In the genomic region with DNA sequence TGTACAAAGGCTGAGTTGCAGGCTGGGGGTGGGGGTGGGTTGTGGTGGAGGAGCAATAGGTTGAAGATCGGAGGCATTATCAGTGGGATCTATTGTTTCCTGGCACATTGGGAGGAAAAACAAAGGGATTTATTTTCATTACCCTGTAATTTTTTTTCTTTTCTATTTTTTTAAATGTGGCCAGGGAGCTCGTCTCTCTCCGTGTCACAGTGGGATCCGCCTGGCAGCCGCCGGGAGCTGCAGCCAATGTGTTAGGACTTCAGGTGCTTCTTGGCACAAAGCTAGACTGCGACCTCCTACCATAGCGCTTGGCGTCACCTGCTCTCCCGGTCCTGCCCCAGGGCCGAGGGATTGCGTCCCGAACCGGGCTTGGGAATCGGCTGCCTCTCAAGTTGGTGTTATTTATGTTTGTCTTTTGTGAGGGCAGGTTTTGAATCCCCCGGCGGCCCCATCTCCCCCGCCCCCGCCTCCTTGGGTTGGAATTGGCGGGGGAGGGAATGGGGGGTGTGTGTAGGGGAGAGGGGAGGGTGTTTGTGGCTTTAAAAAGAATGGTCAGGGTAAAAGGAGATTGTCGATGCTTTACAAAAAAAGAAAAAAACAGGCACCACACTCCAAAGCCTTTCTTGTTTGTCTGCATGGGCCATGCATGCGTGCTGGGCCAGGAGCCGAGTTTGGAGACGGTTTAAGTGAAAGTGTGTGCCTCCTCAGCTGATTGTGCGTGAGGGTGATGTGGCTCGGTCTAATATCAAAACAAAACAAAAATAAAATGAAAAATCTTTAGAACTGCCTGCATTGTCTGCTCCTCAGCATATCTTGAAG, we compare ENCODE assay signal across 8 cellular contexts. TPM values are rescaled to one million over a fixed set of nuclear protein-coding genes. Genes with fewer than 3 reads are reported as not detected.
A peak's percentile ranks its signal among the peaks of the same experiment; 100 is the strongest.
DNase-seq lines count a peak whose midpoint lies in the region; ATAC-seq and TF ChIP-seq lines count a peak whose summit lies in the region.

No MANE protein-coding gene starts in this region.

- no peaks in the 10 kb centered on the region for H3K9me3 Mint-ChIP-seq in activated CD4-positive, alpha-beta T cell treated with anti-CD3 and anti-CD28 coated beads, Interleukin-2, amount 10 ng/mL, durations not matched to agents 7 days and 5 days
- no peaks in the 10 kb centered on the region for H3K9me3 Mint-ChIP-seq in activated CD4-positive, alpha-beta T cell treated with anti-CD3 and anti-CD28 coated beads for 36 hours (ENCODE audit: low read depth)

- H3K36me3 Mint-ChIP-seq in activated CD4-positive, alpha-beta T cell treated with anti-CD3 and anti-CD28 coated beads, Interleukin-2, amount 10 ng/mL, durations not matched to agents 7 days and 5 days (ENCODE audit: low read depth), result peaks cover 2% of the 10 kb centered on the region
- H3K36me3 Mint-ChIP-seq in activated CD4-positive, alpha-beta T cell treated with anti-CD3 and anti-CD28 coated beads for 36 hours (ENCODE audit: low read depth), result no peaks in the 10 kb centered on the region

- H3K4me1 ChIP-seq in lower lobe of right lung (peaks cover 5% of the 10 kb centered on the region), testis (peaks cover 8% of the 10 kb centered on the region)

- no peak for DNase-seq in activated CD4-positive, alpha-beta T cell treated with anti-CD3 and anti-CD28 coated beads, Interleukin-2, amount 10 ng/mL, durations not matched to agents 7 days and 5 days
- no peak for DNase-seq in activated CD4-positive, alpha-beta T cell treated with anti-CD3 and anti-CD28 coated beads for 36 hours
- DNase-seq in NCI-H526 treated with DMSO at 0.1 percent for 48 hours (lab: John Stamatoyannopoulos, UW) (peak; percentile 82), ecto neural progenitor cell (ENCODE audit: low spot score) (peak; percentile 82), lower lobe of right lung (peak; percentile 61), testis (peak; percentile 72), NOMO-1 treated with DMSO at 0.1 percent for 48 hours (lab: John Stamatoyannopoulos, UW; ENCODE audit: unreplicated experiment) (no peak)

- 1 to 2% methylated on average over 20 to 26 of the region's 26 CpGs for WGBS in testis, 2 donors

- TF ChIP-seq CTCF in lower lobe of right lung (IDR thresholded peaks at IDR 0.05) (no peak), testis (IDR thresholded peaks at IDR 0.05) (no peak)

- no peak for ATAC-seq in activated CD4-positive, alpha-beta T cell treated with anti-CD3 and anti-CD28 coated beads for 36 hours
- ATAC-seq in lower lobe of right lung (peak; percentile 73 to 74), HG02763 (IDR thresholded peaks at IDR 0.05; ENCODE audit: unreplicated experiment) (no peak)

- TF ChIP-seq POLR2A in testis (IDR thresholded peaks at IDR 0.05), result no peak

- POLR2A ChIA-PET in activated CD4-positive, alpha-beta T cell treated with anti-CD3 and anti-CD28 coated beads, Interleukin-2, amount 10 ng/mL, durations not matched to agents 7 days and 5 days (lab: Charles Lee), result no interaction called here
- POLR2A ChIA-PET in activated CD4-positive, alpha-beta T cell treated with anti-CD3 and anti-CD28 coated beads for 36 hours (lab: Charles Lee), result no interaction called here

- peaks cover 56% of the 10 kb centered on the region for H3K27me3 Mint-ChIP-seq in activated CD4-positive, alpha-beta T cell treated with anti-CD3 and anti-CD28 coated beads, Interleukin-2, amount 10 ng/mL, durations not matched to agents 7 days and 5 days
- H3K27me3 Mint-ChIP-seq in activated CD4-positive, alpha-beta T cell treated with anti-CD3 and anti-CD28 coated beads for 36 hours, result peaks cover 44% of the 10 kb centered on the region

- intact Hi-C loops in activated CD4-positive, alpha-beta T cell treated with anti-CD3 and anti-CD28 coated beads for 36 hours (cut with DNase I, micrococcal nuclease), result no loop called here
- intact Hi-C loops in lower lobe of right lung (cut with DNase I), result no loop called here
- intact Hi-C loops in testis (cut with DNase I; ENCODE audit: low total_unique reads), result no loop called here

- H3K27me3 ChIP-seq in lower lobe of right lung (ENCODE audit: low read depth) (peaks cover 7% of the 10 kb centered on the region), testis (no peaks in the 10 kb centered on the region)

- CTCF ChIA-PET in activated CD4-positive, alpha-beta T cell treated with anti-CD3 and anti-CD28 coated beads, Interleukin-2, amount 10 ng/mL, durations not matched to agents 7 days and 5 days (lab: Charles Lee), result no interaction called here
- CTCF ChIA-PET in activated CD4-positive, alpha-beta T cell treated with anti-CD3 and anti-CD28 coated beads for 36 hours (lab: Charles Lee), result no interaction called here

- H3K4me3 ChIP-seq in lower lobe of right lung (peak overlapping the region; percentile 67), testis (peak overlapping the region; percentile 62 to 69)

- H3K36me3 ChIP-seq in lower lobe of right lung (no peaks in the 10 kb centered on the region), testis (ENCODE audit: low read depth, missing control alignments) (no peaks in the 10 kb centered on the region)

- no peaks in the 10 kb centered on the region for H3K9me3 ChIP-seq in lower lobe of right lung
- H3K9me3 ChIP-seq in testis, result no peaks in the 10 kb centered on the region

- H3K27ac ChIP-seq in lower lobe of right lung (peak overlapping the region; percentile 82), testis (peak overlapping the region; percentile 64 to 89)

- H3K27ac Mint-ChIP-seq in activated CD4-positive, alpha-beta T cell treated with anti-CD3 and anti-CD28 coated beads, Interleukin-2, amount 10 ng/mL, durations not matched to agents 7 days and 5 days, result peak overlapping the region; percentile 13
- no peak overlapping the region for H3K27ac Mint-ChIP-seq in activated CD4-positive, alpha-beta T cell treated with anti-CD3 and anti-CD28 coated beads for 36 hours

- peaks cover 1% of the 10 kb centered on the region for H3K4me1 Mint-ChIP-seq in activated CD4-positive, alpha-beta T cell treated with anti-CD3 and anti-CD28 coated beads, Interleukin-2, amount 10 ng/mL, durations not matched to agents 7 days and 5 days
- peaks cover 2% of the 10 kb centered on the region for H3K4me1 Mint-ChIP-seq in activated CD4-positive, alpha-beta T cell treated with anti-CD3 and anti-CD28 coated beads for 36 hours

- no peak overlapping the region for H3K4me3 Mint-ChIP-seq in activated CD4-positive, alpha-beta T cell treated with anti-CD3 and anti-CD28 coated beads, Interleukin-2, amount 10 ng/mL, durations not matched to agents 7 days and 5 days
- H3K4me3 Mint-ChIP-seq in activated CD4-positive, alpha-beta T cell treated with anti-CD3 and anti-CD28 coated beads for 36 hours, result no peak overlapping the region

RNA-seq across cellular contexts. Expression of a gene that starts 1.0 kb away (rescaled TPM):
- not detected for total RNA-seq in activated CD4-positive, alpha-beta T cell treated with anti-CD3 and anti-CD28 coated beads, Interleukin-2, amount 10 ng/mL, durations not matched to agents 7 days and 5 days
- total RNA-seq in activated CD4-positive, alpha-beta T cell treated with anti-CD3 and anti-CD28 coated beads for 36 hours, result not detected
- 28.9 TPM for total RNA-seq in lower lobe of right lung
- 10 to 100 TPM; 47.0 to 47.8 TPM for total RNA-seq in testis
- 16.7 TPM for polyA plus RNA-seq in testis (ENCODE audit: insufficient read depth, low read depth, low replicate concordance)

Comparison
In these comparisons a context has a peak if more than half of its experiments do, and no peak if none do; other contexts are left out.
1. DNase-seq: peak in NCI-H526 treated with DMSO at 0.1 percent for 48 hours (single experiment), ecto neural progenitor cell (single experiment), lower lobe of right lung (single experiment) and testis (single experiment); none in activated CD4-positive, alpha-beta T cell treated with anti-CD3 and anti-CD28 coated beads, Interleukin-2, amount 10 ng/mL, durations not matched to agents 7 days and 5 days (single experiment), activated CD4-positive, alpha-beta T cell treated with anti-CD3 and anti-CD28 coated beads for 36 hours (single experiment) and NOMO-1 treated with DMSO at 0.1 percent for 48 hours (single experiment).
2. ATAC-seq: peak in lower lobe of right lung (2 of 2); none in activated CD4-positive, alpha-beta T cell treated with anti-CD3 and anti-CD28 coated beads for 36 hours (single experiment) and HG02763 (single experiment).
3. RNA of a gene that starts 1.0 kb away (total RNA-seq): 47.0 to 47.8 TPM in testis and 28.9 TPM in lower lobe of right lung (single experiment); not detected in activated CD4-positive, alpha-beta T cell treated with anti-CD3 and anti-CD28 coated beads, Interleukin-2, amount 10 ng/mL, durations not matched to agents 7 days and 5 days and not detected in activated CD4-positive, alpha-beta T cell treated with anti-CD3 and anti-CD28 coated beads for 36 hours; every median in the first group is over 10 times any median in the second.